ENCODE assay signal across 1 cellular context in the genomic region with DNA sequence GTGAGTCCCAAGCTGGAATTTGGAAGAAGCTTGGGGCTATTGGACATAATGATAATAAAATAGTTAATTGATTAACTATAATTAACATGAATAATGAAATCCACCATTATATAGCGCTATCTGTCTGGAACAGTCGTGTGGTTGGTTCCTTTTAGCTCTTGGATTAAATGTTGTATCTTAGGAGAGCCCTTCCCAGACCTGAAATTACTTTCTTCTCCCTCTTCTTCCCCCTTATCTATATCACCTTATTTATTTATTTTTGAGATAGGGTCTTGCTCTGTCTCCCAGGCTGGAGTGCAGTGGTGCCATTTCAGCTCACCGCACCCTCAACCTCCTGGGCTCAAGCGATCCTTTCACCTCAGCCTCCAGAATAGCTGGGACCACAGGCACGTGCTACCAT.
TF ChIP-seq lines count a peak whose summit lies in the region.

No MANE protein-coding gene starts in this region.

TF ChIP-seq in H1, 55 proteins besides CTCF, POLR2A, EP300 and RAD21 (continued from another document):
- TF ChIP-seq, protein P1, sequence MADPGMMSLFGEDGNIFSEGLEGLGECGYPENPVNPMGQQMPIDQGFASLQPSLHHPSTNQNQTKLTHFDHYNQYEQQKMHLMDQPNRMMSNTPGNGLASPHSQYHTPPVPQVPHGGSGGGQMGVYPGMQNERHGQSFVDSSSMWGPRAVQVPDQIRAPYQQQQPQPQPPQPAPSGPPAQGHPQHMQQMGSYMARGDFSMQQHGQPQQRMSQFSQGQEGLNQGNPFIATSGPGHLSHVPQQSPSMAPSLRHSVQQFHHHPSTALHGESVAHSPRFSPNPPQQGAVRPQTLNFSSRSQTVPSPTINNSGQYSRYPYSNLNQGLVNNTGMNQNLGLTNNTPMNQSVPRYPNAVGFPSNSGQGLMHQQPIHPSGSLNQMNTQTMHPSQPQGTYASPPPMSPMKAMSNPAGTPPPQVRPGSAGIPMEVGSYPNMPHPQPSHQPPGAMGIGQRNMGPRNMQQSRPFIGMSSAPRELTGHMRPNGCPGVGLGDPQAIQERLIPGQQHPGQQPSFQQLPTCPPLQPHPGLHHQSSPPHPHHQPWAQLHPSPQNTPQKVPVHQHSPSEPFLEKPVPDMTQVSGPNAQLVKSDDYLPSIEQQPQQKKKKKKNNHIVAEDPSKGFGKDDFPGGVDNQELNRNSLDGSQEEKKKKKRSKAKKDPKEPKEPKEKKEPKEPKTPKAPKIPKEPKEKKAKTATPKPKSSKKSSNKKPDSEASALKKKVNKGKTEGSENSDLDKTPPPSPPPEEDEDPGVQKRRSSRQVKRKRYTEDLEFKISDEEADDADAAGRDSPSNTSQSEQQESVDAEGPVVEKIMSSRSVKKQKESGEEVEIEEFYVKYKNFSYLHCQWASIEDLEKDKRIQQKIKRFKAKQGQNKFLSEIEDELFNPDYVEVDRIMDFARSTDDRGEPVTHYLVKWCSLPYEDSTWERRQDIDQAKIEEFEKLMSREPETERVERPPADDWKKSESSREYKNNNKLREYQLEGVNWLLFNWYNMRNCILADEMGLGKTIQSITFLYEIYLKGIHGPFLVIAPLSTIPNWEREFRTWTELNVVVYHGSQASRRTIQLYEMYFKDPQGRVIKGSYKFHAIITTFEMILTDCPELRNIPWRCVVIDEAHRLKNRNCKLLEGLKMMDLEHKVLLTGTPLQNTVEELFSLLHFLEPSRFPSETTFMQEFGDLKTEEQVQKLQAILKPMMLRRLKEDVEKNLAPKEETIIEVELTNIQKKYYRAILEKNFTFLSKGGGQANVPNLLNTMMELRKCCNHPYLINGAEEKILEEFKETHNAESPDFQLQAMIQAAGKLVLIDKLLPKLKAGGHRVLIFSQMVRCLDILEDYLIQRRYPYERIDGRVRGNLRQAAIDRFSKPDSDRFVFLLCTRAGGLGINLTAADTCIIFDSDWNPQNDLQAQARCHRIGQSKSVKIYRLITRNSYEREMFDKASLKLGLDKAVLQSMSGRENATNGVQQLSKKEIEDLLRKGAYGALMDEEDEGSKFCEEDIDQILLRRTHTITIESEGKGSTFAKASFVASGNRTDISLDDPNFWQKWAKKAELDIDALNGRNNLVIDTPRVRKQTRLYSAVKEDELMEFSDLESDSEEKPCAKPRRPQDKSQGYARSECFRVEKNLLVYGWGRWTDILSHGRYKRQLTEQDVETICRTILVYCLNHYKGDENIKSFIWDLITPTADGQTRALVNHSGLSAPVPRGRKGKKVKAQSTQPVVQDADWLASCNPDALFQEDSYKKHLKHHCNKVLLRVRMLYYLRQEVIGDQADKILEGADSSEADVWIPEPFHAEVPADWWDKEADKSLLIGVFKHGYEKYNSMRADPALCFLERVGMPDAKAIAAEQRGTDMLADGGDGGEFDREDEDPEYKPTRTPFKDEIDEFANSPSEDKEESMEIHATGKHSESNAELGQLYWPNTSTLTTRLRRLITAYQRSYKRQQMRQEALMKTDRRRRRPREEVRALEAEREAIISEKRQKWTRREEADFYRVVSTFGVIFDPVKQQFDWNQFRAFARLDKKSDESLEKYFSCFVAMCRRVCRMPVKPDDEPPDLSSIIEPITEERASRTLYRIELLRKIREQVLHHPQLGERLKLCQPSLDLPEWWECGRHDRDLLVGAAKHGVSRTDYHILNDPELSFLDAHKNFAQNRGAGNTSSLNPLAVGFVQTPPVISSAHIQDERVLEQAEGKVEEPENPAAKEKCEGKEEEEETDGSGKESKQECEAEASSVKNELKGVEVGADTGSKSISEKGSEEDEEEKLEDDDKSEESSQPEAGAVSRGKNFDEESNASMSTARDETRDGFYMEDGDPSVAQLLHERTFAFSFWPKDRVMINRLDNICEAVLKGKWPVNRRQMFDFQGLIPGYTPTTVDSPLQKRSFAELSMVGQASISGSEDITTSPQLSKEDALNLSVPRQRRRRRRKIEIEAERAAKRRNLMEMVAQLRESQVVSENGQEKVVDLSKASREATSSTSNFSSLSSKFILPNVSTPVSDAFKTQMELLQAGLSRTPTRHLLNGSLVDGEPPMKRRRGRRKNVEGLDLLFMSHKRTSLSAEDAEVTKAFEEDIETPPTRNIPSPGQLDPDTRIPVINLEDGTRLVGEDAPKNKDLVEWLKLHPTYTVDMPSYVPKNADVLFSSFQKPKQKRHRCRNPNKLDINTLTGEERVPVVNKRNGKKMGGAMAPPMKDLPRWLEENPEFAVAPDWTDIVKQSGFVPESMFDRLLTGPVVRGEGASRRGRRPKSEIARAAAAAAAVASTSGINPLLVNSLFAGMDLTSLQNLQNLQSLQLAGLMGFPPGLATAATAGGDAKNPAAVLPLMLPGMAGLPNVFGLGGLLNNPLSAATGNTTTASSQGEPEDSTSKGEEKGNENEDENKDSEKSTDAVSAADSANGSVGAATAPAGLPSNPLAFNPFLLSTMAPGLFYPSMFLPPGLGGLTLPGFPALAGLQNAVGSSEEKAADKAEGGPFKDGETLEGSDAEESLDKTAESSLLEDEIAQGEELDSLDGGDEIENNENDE (IDR thresholded peaks at IDR 0.05; ENCODE audit: insufficient replicate concordance, low read length) = no peak
- no peak for TF ChIP-seq KDM5A (IDR thresholded peaks at IDR 0.05; ENCODE audit: low read length)
- TF ChIP-seq TEAD4 (IDR thresholded peaks at IDR 0.05; ENCODE audit: low read depth, low read length) = no peak
- no peak for TF ChIP-seq SUZ12 (IDR thresholded peaks at IDR 0.05; ENCODE audit: low read length)
- TF ChIP-seq YY1 (IDR thresholded peaks at IDR 0.05; ENCODE audit: low read depth, low read length) = no peak
- no peak for TF ChIP-seq GTF2F1 (IDR thresholded peaks at IDR 0.05; ENCODE audit: borderline replicate concordance, low read depth, low read length)
- TF ChIP-seq ASH2L (IDR thresholded peaks at IDR 0.05; ENCODE audit: low read length) = no peak
- no peak for TF ChIP-seq CREB1 (IDR thresholded peaks at IDR 0.05)
